In the genomic region with DNA sequence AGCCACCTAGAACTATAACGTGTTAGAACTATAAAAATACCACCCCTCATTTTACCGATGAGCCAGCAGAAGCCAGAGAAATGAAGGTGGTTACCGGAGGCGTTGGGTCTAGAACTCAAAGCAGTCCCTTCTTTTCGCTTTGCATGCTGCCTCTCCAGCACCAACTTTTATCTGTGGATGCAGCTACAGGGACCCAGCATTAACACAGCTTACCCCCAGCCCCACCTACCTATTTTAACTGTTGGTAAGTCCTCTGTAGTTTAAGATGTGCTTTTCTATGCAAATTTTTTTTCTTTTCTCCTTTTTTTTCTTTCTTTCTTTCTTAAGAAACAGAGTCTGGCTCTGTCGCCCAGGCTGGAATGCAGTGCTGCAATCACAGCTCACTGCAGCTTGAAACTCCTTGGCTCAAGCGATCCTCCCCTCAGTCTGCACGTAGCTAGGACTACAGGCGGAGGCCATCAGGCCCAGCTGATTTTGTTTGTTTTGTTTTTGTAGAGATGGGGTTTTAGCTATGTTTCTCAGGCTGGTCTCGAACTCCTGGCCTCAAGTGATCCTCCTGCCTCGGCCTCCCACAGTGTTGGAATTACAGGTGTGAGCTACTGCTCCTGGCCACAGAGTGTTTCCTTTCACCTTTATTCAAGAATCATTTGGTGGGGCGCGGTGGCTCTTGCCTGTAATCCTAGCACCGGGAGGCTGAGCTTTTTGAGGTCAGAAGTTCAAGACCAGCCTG, we compare ENCODE assay signal across 8 cellular contexts. TPM values are rescaled to one million over a fixed set of nuclear protein-coding genes. Genes with fewer than 3 reads are reported as not detected.
A peak's percentile ranks its signal among the peaks of the same experiment; 100 is the strongest.
DNase-seq lines count a peak whose midpoint lies in the region; ATAC-seq and TF ChIP-seq lines count a peak whose summit lies in the region.

No MANE protein-coding gene starts in this region.

- no peaks in the 10 kb centered on the region for H3K9me3 ChIP-seq in prostate gland

- H3K27ac Mint-ChIP-seq in Calu3 (ENCODE audit: unreplicated experiment) (peak overlapping the region; percentile 98), glutamatergic neuron (ENCODE audit: unreplicated experiment) (peak overlapping the region; percentile 98)
- peak overlapping the region; percentile 92 for H3K27ac Mint-ChIP-seq in activated CD4-positive, alpha-beta memory T cell treated with anti-CD3 and anti-CD28 coated beads for 36 hours

- 39% methylated on average over 14 of the region's 14 CpGs for WGBS in prostate gland

- H3K9me3 Mint-ChIP-seq in Calu3 (ENCODE audit: low read depth, unreplicated experiment) (no peaks in the 10 kb centered on the region), glutamatergic neuron (ENCODE audit: unreplicated experiment) (peaks cover 8% of the 10 kb centered on the region)
- no peaks in the 10 kb centered on the region for H3K9me3 Mint-ChIP-seq in activated CD4-positive, alpha-beta memory T cell treated with anti-CD3 and anti-CD28 coated beads for 36 hours

- no peak for TF ChIP-seq POLR2A in prostate gland (IDR thresholded peaks at IDR 0.05)

- CTCF ChIA-PET in Calu3 (lab: Charles Lee), result interaction anchor here (0.6 to 1.5 kb wide), 3 partner anchors 10 to 224 kb away, joined by 4 to 6 read pairs (median 4); partner anchors contain the start of gene CCNC
- CTCF ChIA-PET in activated CD4-positive, alpha-beta memory T cell treated with anti-CD3 and anti-CD28 coated beads for 36 hours (lab: Charles Lee), result interaction anchor here (0.5 to 1.6 kb wide), 10 partner anchors 9 to 225 kb away, joined by 3 to 6 read pairs (median 3); partner anchors contain the start of gene CCNC

- no TSS peak for BruUV-seq in Calu3 (replicated peaks; lab: Mats Ljungman, UMichigan)

- H3K27ac ChIP-seq in prostate gland, result peak overlapping the region; percentile 87 to 89

- POLR2A ChIA-PET in activated CD4-positive, alpha-beta memory T cell treated with anti-CD3 and anti-CD28 coated beads for 36 hours (lab: Charles Lee), result interaction anchor here (1.2 to 1.9 kb wide), 2 partner anchors 47 to 96 kb away, joined by 3 to 9 read pairs; partner anchors contain the start of genes CCNC and PNISR

- H3K36me3 Mint-ChIP-seq in Calu3 (ENCODE audit: insufficient read depth, unreplicated experiment) (peaks cover 23% of the 10 kb centered on the region), glutamatergic neuron (ENCODE audit: unreplicated experiment) (no peaks in the 10 kb centered on the region)
- peaks cover 1% of the 10 kb centered on the region for H3K36me3 Mint-ChIP-seq in activated CD4-positive, alpha-beta memory T cell treated with anti-CD3 and anti-CD28 coated beads for 36 hours

- H3K4me3 ChIP-seq in prostate gland, result peak overlapping the region; percentile 56 to 76

- H3K4me3 Mint-ChIP-seq in Calu3 (ENCODE audit: low read depth, unreplicated experiment) (peak overlapping the region; percentile 100), glutamatergic neuron (ENCODE audit: unreplicated experiment) (peak overlapping the region; percentile 99)
- H3K4me3 Mint-ChIP-seq in activated CD4-positive, alpha-beta memory T cell treated with anti-CD3 and anti-CD28 coated beads for 36 hours, result peak overlapping the region; percentile 97

- intact Hi-C loops in Calu3 (cut with micrococcal nuclease; ENCODE audit: unreplicated experiment) (loop anchor here (5.0 kb wide), 2 partner anchors 41 to 84 kb away; no protein-coding TSS in a partner anchor), prostate gland (cut with DNase I) (loop anchor here (5.0 kb wide), 2 partner anchors 46 to 94 kb away; partner anchors contain the start of genes CCNC and PNISR)
- intact Hi-C loops in activated CD4-positive, alpha-beta memory T cell treated with anti-CD3 and anti-CD28 coated beads for 36 hours (cut with micrococcal nuclease), result loop anchor here (2.0 to 5.0 kb wide), 2 partner anchors 89 to 226 kb away; no protein-coding TSS in a partner anchor

- DNase-seq in Calu3 (peak; percentile 9), glutamatergic neuron (no peak), prostate gland (ENCODE audit: low spot score) (no peak), dermis blood vessel endothelial cell (no peak), T-helper 9 cell (no peak)
- DNase-seq in activated CD4-positive, alpha-beta memory T cell treated with anti-CD3 and anti-CD28 coated beads for 36 hours, result no peak

- TF ChIP-seq CTCF in Calu3 (IDR thresholded peaks at IDR 0.05; ENCODE audit: unreplicated experiment) (no peak), glutamatergic neuron (IDR thresholded peaks at IDR 0.05; ENCODE audit: partially characterized antibody, unreplicated experiment) (no peak), prostate gland (IDR thresholded peaks at IDR 0.05) (no peak)

- H3K27me3 Mint-ChIP-seq in Calu3 (ENCODE audit: unreplicated experiment) (no peaks in the 10 kb centered on the region), glutamatergic neuron (ENCODE audit: unreplicated experiment) (peaks cover 8% of the 10 kb centered on the region)
- H3K27me3 Mint-ChIP-seq in activated CD4-positive, alpha-beta memory T cell treated with anti-CD3 and anti-CD28 coated beads for 36 hours, result no peaks in the 10 kb centered on the region

- no peaks in the 10 kb centered on the region for H3K36me3 ChIP-seq in prostate gland

- H3K27me3 ChIP-seq in prostate gland (replicated peaks; ENCODE audit: insufficient read depth), result no peaks in the 10 kb centered on the region

- ATAC-seq in GM19438 (IDR thresholded peaks at IDR 0.05; ENCODE audit: low read depth, unreplicated experiment) (peak; percentile 34), HG03457 (IDR thresholded peaks at IDR 0.05; ENCODE audit: unreplicated experiment) (peak; percentile 5)

- H3K4me1 ChIP-seq in prostate gland (replicated peaks), result no peaks in the 10 kb centered on the region

- H3K4me1 Mint-ChIP-seq in Calu3 (ENCODE audit: low read depth, unreplicated experiment) (peaks cover 10% of the 10 kb centered on the region), glutamatergic neuron (ENCODE audit: low read depth, unreplicated experiment) (no peaks in the 10 kb centered on the region)
- peaks cover 12% of the 10 kb centered on the region for H3K4me1 Mint-ChIP-seq in activated CD4-positive, alpha-beta memory T cell treated with anti-CD3 and anti-CD28 coated beads for 36 hours (ENCODE audit: low read depth)

RNA-seq across cellular contexts. Expression of gene USP45, which starts 6.5 kb away (rescaled TPM):
- 13.8 and 15.0 TPM in 2 replicates for total RNA-seq in Calu3 (2022)
- total RNA-seq in activated CD4-positive, alpha-beta memory T cell treated with anti-CD3 and anti-CD28 coated beads for 36 hours, result 10 to 100 TPM; 13.3 to 15.2 TPM
- total RNA-seq in glutamatergic neuron (ENCODE audit: unreplicated experiment), result 36.1 TPM
- 10 to 100 TPM; 14.3 to 19.4 TPM for total RNA-seq in prostate gland
- total RNA-seq in dermis blood vessel endothelial cell, result 19.4 and 31.3 TPM in 2 replicates

RNA-seq across cellular contexts. Expression of gene CCNC, which starts 46.7 kb away (rescaled TPM):
- total RNA-seq in Calu3 (2022), result 78.3 and 84.1 TPM in 2 replicates
- 10 to 100 TPM; 59.9 to 64.0 TPM for total RNA-seq in activated CD4-positive, alpha-beta memory T cell treated with anti-CD3 and anti-CD28 coated beads for 36 hours
- 49.3 TPM for total RNA-seq in glutamatergic neuron (ENCODE audit: unreplicated experiment)
- 10 to 100 TPM; 37.8 to 83.4 TPM for total RNA-seq in prostate gland
- total RNA-seq in dermis blood vessel endothelial cell, result 85.4 and 105 TPM in 2 replicates
